In the genomic region with DNA sequence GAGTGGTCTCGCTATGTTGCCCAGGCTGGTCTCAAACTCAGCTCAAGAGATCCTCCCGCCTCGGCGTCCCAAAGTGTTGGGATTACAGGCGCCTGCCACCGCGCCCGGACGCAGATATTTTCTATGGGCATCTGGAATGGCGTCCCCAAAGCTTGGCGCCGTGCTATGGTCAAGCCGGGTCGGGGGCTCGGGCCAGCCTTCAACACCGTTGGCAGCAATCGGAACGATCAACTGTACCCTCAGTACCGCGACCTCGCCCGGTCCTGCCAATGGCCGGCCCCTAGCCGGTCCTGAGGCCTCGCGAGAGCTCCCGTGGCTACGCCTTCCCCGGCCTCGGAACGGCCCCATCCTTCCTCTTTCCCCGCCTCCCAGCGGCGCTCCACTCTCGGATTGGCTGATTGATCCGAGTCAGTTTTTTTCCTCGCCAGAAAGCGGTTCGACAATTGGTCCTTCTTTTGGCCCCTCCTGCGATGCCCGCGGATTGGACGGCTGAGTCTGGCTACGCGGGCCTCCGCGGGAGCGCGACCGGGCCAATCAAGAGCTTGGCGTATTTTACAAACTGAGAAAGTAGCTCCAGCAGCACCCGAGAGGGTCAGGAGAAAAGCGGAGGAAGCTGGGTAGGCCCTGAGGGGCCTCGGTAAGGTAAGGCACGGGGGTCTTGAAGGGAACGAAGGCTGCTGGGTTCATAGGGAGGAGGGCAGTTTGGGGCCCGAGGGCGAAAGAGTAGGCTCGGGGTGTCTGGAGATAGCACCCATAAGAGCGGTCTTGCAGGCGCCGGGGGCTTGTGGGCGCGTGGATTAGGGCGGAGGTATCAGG, we compare ENCODE assay signal across 8 cellular contexts. TPM values are rescaled to one million over a fixed set of nuclear protein-coding genes. Genes with fewer than 3 reads are reported as not detected.
DNase-seq lines count a peak whose midpoint lies in the region; ATAC-seq and TF ChIP-seq lines count a peak whose summit lies in the region.

A gene with protein sequence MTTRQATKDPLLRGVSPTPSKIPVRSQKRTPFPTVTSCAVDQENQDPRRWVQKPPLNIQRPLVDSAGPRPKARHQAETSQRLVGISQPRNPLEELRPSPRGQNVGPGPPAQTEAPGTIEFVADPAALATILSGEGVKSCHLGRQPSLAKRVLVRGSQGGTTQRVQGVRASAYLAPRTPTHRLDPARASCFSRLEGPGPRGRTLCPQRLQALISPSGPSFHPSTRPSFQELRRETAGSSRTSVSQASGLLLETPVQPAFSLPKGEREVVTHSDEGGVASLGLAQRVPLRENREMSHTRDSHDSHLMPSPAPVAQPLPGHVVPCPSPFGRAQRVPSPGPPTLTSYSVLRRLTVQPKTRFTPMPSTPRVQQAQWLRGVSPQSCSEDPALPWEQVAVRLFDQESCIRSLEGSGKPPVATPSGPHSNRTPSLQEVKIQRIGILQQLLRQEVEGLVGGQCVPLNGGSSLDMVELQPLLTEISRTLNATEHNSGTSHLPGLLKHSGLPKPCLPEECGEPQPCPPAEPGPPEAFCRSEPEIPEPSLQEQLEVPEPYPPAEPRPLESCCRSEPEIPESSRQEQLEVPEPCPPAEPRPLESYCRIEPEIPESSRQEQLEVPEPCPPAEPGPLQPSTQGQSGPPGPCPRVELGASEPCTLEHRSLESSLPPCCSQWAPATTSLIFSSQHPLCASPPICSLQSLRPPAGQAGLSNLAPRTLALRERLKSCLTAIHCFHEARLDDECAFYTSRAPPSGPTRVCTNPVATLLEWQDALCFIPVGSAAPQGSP (plus strand): TSS at position 548 of the 816 bp plus-strand sequence. CDS start 354 bp downstream, outside the sequence.

- peaks cover 18% of the 10 kb centered on the region for H3K4me1 Mint-ChIP-seq in activated B cell treated with CpG ODN at 0.5 μM for 24 hours

- no peaks in the 10 kb centered on the region for H3K27me3 Mint-ChIP-seq in activated B cell treated with CpG ODN at 0.5 μM for 24 hours

- TF ChIP-seq CTCF in AG10803 (conservative IDR thresholded peaks at IDR 0.05; ENCODE audit: low read length), result no peak
- TF ChIP-seq CTCF in activated B cell treated with CpG ODN at 0.5 μM for 24 hours (IDR thresholded peaks at IDR 0.05), result no peak

- intact Hi-C loops in activated B cell treated with CpG ODN at 0.5 μM for 24 hours (cut with micrococcal nuclease), result loop anchor here (1.0 kb wide), 4 partner anchors 14 to 299 kb away; a partner anchor contains a TSS

- peak within 1 kb of the TSS; percentile 94 for H3K4me3 Mint-ChIP-seq in activated B cell treated with CpG ODN at 0.5 μM for 24 hours

- no peaks in the 10 kb centered on the region for H3K9me3 Mint-ChIP-seq in activated B cell treated with CpG ODN at 0.5 μM for 24 hours

- POLR2A ChIA-PET in activated B cell treated with CpG ODN at 0.5 μM for 24 hours (lab: Charles Lee), result interaction anchor here (0.6 to 2.0 kb wide), 16 partner anchors 10 to 852 kb away, joined by 3 to 14 read pairs (median 4); a partner anchor contains a TSS

- ATAC-seq in GM19035 (IDR thresholded peaks at IDR 0.05; ENCODE audit: unreplicated experiment), result peak; percentile 98
- ATAC-seq in HG03342 (IDR thresholded peaks at IDR 0.05; ENCODE audit: unreplicated experiment), result peak; percentile 97
- ATAC-seq in activated B cell treated with CpG ODN at 0.5 μM for 24 hours (ENCODE audit: low read depth), result peak; percentile 99

- CTCF ChIA-PET in activated B cell treated with CpG ODN at 0.5 μM for 24 hours (lab: Charles Lee), result interaction anchor here (0.8 to 3.3 kb wide), 5 partner anchors 9 to 62 kb away, joined by 3 to 12 read pairs (median 8); a partner anchor contains a TSS

- peak within 1 kb of the TSS; percentile 82 for H3K4me3 ChIP-seq in AG10803 (ENCODE audit: low read length)

- peak within 1 kb of the TSS; percentile 73 for H3K27ac Mint-ChIP-seq in activated B cell treated with CpG ODN at 0.5 μM for 24 hours

- H3K36me3 Mint-ChIP-seq in activated B cell treated with CpG ODN at 0.5 μM for 24 hours (ENCODE audit: low read depth), result no peaks in the 10 kb centered on the region

- DNase-seq in AG10803 (ENCODE audit: low read depth), result peak; percentile 97
- DNase-seq in NCI-H345 treated with DMSO at 0.1 percent for 48 hours (lab: John Stamatoyannopoulos, UW; ENCODE audit: unreplicated experiment), result peak; percentile 22
- DNase-seq in activated B cell treated with CpG ODN at 0.5 μM for 24 hours, result peak; percentile 85
- peak; percentile 97 for DNase-seq in central memory CD4-positive, alpha-beta T cell
- peak; percentile 98 for DNase-seq in iris pigment epithelial cell (ENCODE audit: low read depth)
- DNase-seq in stimulated activated CD4-positive, alpha-beta T cell treated with anti-CD3 and anti-CD28 coated beads, Interleukin-12 subunit alpha, Interleukin-12 subunit beta, amount 100 ng/mL, for 24 hours (ENCODE audit: low read depth in 2 of 2), result peak; percentile 95 to 96

RNA-seq across cellular contexts. Expression of the gene that starts here (rescaled TPM):
- 2.0 and 3.1 TPM in 2 replicates for total RNA-seq in activated B cell treated with CpG ODN at 0.5 μM for 24 hours

Comparison
In these comparisons a context has a peak if more than half of its experiments do, and no peak if none do; other contexts are left out.
1. Peak in every context shown above with its lines: DNase-seq, ATAC-seq and H3K4me3 ChIP-seq.
2. DNase-seq: peak in every context shown above with its lines; median percentile 98 in iris pigment epithelial cell; 97 in AG10803; 97 in central memory CD4-positive, alpha-beta T cell; 96 in stimulated activated CD4-positive, alpha-beta T cell treated with anti-CD3 and anti-CD28 coated beads, Interleukin-12 subunit alpha, Interleukin-12 subunit beta, amount 100 ng/mL, for 24 hours; 85 in activated B cell treated with CpG ODN at 0.5 μM for 24 hours; 22 in NCI-H345 treated with DMSO at 0.1 percent for 48 hours.